ENCODE assay signal across 19 cellular contexts in genomic region chr16:17373533-17373932, GRCh38.
DNase-seq lines count a peak whose midpoint lies in the region; ATAC-seq, FAIRE-seq and TF ChIP-seq lines count a peak whose summit lies in the region.
"Had no signal": no experiment of that assay in that cellular context is flagged by ENCODE, and none has a peak within 500 bp of the region (broad histone marks: within the 10 kb centered on the region; RNA-seq: fewer than 3 reads in every experiment).

No MANE protein-coding gene starts in this region.

- H3K4me2 ChIP-seq in HepG2 (ENCODE audit: low read depth, low read length), result no peak overlapping the region

- no peak overlapping the region for H3K4me3 ChIP-seq in HepG2 (replicated peaks in 1 of 3; ENCODE audit: insufficient read depth in 1 of 3, low read depth in 2 of 3, low read length in 3 of 3)
- H3K4me3 ChIP-seq in right lobe of liver, result no peak overlapping the region
- no peak overlapping the region for H3K4me3 ChIP-seq in CD8-positive, alpha-beta memory T cell (ENCODE audit: low read length)
- H3K4me3 ChIP-seq in transverse colon, result no peak overlapping the region
- H3K4me3 ChIP-seq: Peyer's patch had no signal

- H3K27me3 Mint-ChIP-seq in CD8-positive, alpha-beta memory T cell, result peaks cover 0 to 7% of the 10 kb centered on the region in 2 donors
- H3K27me3 Mint-ChIP-seq in activated T-helper 1 cell treated with anti-CD3 and anti-CD28 coated beads, Interleukin-12 subunit alpha, Interleukin-12 subunit beta, Interleukin-2, Interleukin-4 antibody, amounts not matched to agents 30 ng/mL and 10 ng/mL and 1 ng/mL, durations not matched to agents 14 hours and 24 hours and 36 hours (ENCODE audit: insufficient read depth), result no peaks in the 10 kb centered on the region
- no peaks in the 10 kb centered on the region for H3K27me3 Mint-ChIP-seq in stimulated activated memory B cell treated with anti-CD40 and anti-IgM and Interleukin-4, amounts not matched to agents 10 μg/mL and 1 μg/mL and 100 μg/mL, for 72 hours

- H3K27ac ChIP-seq in HepG2 (ENCODE audit: extremely low read length, insufficient read depth, low read length) (no peak overlapping the region), right lobe of liver (no peak overlapping the region), transverse colon (no peak overlapping the region)
- no peak overlapping the region for H3K27ac ChIP-seq in CD8-positive, alpha-beta memory T cell (ENCODE audit: low read depth, low read length)
- H3K27ac ChIP-seq: C4-2B, Peyer's patch had no signal

- H3K9me3 ChIP-seq in HepG2 (ENCODE audit: low read length) (no peaks in the 10 kb centered on the region), right lobe of liver (no peaks in the 10 kb centered on the region), transverse colon (no peaks in the 10 kb centered on the region)
- H3K9me3 ChIP-seq in CD8-positive, alpha-beta memory T cell (ENCODE audit: low read length), result no peaks in the 10 kb centered on the region
- H3K9me3 ChIP-seq: Peyer's patch had no signal

- no peak for DNase-seq in HepG2 (ENCODE audit: low spot score)
- no peak for DNase-seq in right lobe of liver
- DNase-seq in CD8-positive, alpha-beta memory T cell, result no peak
- no peak for DNase-seq in activated T-helper 1 cell treated with anti-CD3 and anti-CD28 coated beads, Interleukin-12 subunit alpha, Interleukin-12 subunit beta, Interleukin-2, Interleukin-4 antibody, amounts not matched to agents 30 ng/mL and 10 ng/mL and 1 ng/mL, durations not matched to agents 14 hours and 24 hours and 36 hours (ENCODE audit: low spot score)
- DNase-seq in transverse colon, result no peak
- DNase-seq: DMS153, GDM1, HCEC 1CT, KBM-7, NCI-H1105, NCI-H2081, NCI-H2171 treated with DMSO at 0.1 percent for 48 hours, NCI-H446, NCI-H69 had no signal

- H3K36me3 Mint-ChIP-seq in CD8-positive, alpha-beta memory T cell, result peaks cover 0 to 5% (median 0%) of the 10 kb centered on the region in 3 donors
- peaks cover 7% of the 10 kb centered on the region for H3K36me3 Mint-ChIP-seq in activated T-helper 1 cell treated with anti-CD3 and anti-CD28 coated beads, Interleukin-12 subunit alpha, Interleukin-12 subunit beta, Interleukin-2, Interleukin-4 antibody, amounts not matched to agents 30 ng/mL and 10 ng/mL and 1 ng/mL, durations not matched to agents 14 hours and 24 hours and 36 hours (ENCODE audit: low read depth)
- H3K36me3 Mint-ChIP-seq in stimulated activated memory B cell treated with anti-CD40 and anti-IgM and Interleukin-4, amounts not matched to agents 10 μg/mL and 1 μg/mL and 100 μg/mL, for 72 hours, result peaks cover 6% of the 10 kb centered on the region

- no peaks in the 10 kb centered on the region for H4K20me1 ChIP-seq in HepG2 (ENCODE audit: insufficient read depth, low read length)

- H3K27me3 ChIP-seq in HepG2 (ENCODE audit: control insufficient read depth in 1 of 2, insufficient read depth in 2 of 2, low read length in 2 of 2) (0 out of 5 replicates have a peak, but pooled peaks cover 0 to 4% of the 10 kb centered on the region in 2 experiments), right lobe of liver (no peaks in the 10 kb centered on the region), transverse colon (no peaks in the 10 kb centered on the region)
- no peaks in the 10 kb centered on the region for H3K27me3 ChIP-seq in CD8-positive, alpha-beta memory T cell (ENCODE audit: insufficient read depth, low read length, poor library complexity, severe bottlenecking)
- H3K27me3 ChIP-seq: Peyer's patch had no signal

- intact Hi-C loops in HepG2 (cut with micrococcal nuclease; ENCODE audit: unreplicated experiment), result no loop called here
- intact Hi-C loops in right lobe of liver (cut with DNase I), result no loop called here
- intact Hi-C loops in activated T-helper 1 cell treated with anti-CD3 and anti-CD28 coated beads, Interleukin-12 subunit alpha, Interleukin-12 subunit beta, Interleukin-2, Interleukin-4 antibody, amounts not matched to agents 30 ng/mL and 10 ng/mL and 1 ng/mL, durations not matched to agents 14 hours and 24 hours and 36 hours (cut with micrococcal nuclease), result loop anchor here (5.0 kb wide), 2 partner anchors 66 to 136 kb away; no protein-coding TSS in a partner anchor
- intact Hi-C loops in transverse colon (cut with DNase I; ENCODE audit: low total_unique reads), result no loop called here

- no peak for FAIRE-seq in HepG2 (lab: Jason Lieb, UNC)

- no peak overlapping the region for H3K9ac ChIP-seq in HepG2 (ENCODE audit: insufficient read depth, low read depth, low read length)

- H3K4me1 ChIP-seq in HepG2 (ENCODE audit: insufficient read depth, low read length) (no peaks in the 10 kb centered on the region), right lobe of liver (no peaks in the 10 kb centered on the region), transverse colon (peaks cover 30 to 57% (median 36%) of the 10 kb centered on the region in 4 donors)
- peaks cover 60% of the 10 kb centered on the region for H3K4me1 ChIP-seq in CD8-positive, alpha-beta memory T cell (ENCODE audit: insufficient read depth, low read length)

- H3K9me3 Mint-ChIP-seq in CD8-positive, alpha-beta memory T cell, result no peaks in the 10 kb centered on the region
- no peaks in the 10 kb centered on the region for H3K9me3 Mint-ChIP-seq in activated T-helper 1 cell treated with anti-CD3 and anti-CD28 coated beads, Interleukin-12 subunit alpha, Interleukin-12 subunit beta, Interleukin-2, Interleukin-4 antibody, amounts not matched to agents 30 ng/mL and 10 ng/mL and 1 ng/mL, durations not matched to agents 14 hours and 24 hours and 36 hours
- no peaks in the 10 kb centered on the region for H3K9me3 Mint-ChIP-seq in stimulated activated memory B cell treated with anti-CD40 and anti-IgM and Interleukin-4, amounts not matched to agents 10 μg/mL and 1 μg/mL and 100 μg/mL, for 72 hours

- H3K27ac Mint-ChIP-seq in CD8-positive, alpha-beta memory T cell, result peak overlapping the region in 5 of 8 donors; percentile 2 to 88 (median 56)
- H3K27ac Mint-ChIP-seq in activated T-helper 1 cell treated with anti-CD3 and anti-CD28 coated beads, Interleukin-12 subunit alpha, Interleukin-12 subunit beta, Interleukin-2, Interleukin-4 antibody, amounts not matched to agents 30 ng/mL and 10 ng/mL and 1 ng/mL, durations not matched to agents 14 hours and 24 hours and 36 hours, result peak overlapping the region; percentile 83
- H3K27ac Mint-ChIP-seq in stimulated activated memory B cell treated with anti-CD40 and anti-IgM and Interleukin-4, amounts not matched to agents 10 μg/mL and 1 μg/mL and 100 μg/mL, for 72 hours, result peak overlapping the region; percentile 98

- ATAC-seq in HepG2 (no peak), right lobe of liver (no peak), GM21717 (IDR thresholded peaks at IDR 0.05; ENCODE audit: unreplicated experiment) (no peak), HG02610 (IDR thresholded peaks at IDR 0.05; ENCODE audit: unreplicated experiment) (no peak)
- no peak for ATAC-seq in stimulated activated memory B cell treated with anti-CD40 and anti-IgM and Interleukin-4, amounts not matched to agents 10 μg/mL and 1 μg/mL and 100 μg/mL, for 72 hours

- H3K79me2 ChIP-seq in HepG2 (ENCODE audit: insufficient read depth, low read length), result no peaks in the 10 kb centered on the region

- H3K4me1 Mint-ChIP-seq in CD8-positive, alpha-beta memory T cell, result peaks cover 66 to 87% (median 75%) of the 10 kb centered on the region in 3 donors
- H3K4me1 Mint-ChIP-seq in activated T-helper 1 cell treated with anti-CD3 and anti-CD28 coated beads, Interleukin-12 subunit alpha, Interleukin-12 subunit beta, Interleukin-2, Interleukin-4 antibody, amounts not matched to agents 30 ng/mL and 10 ng/mL and 1 ng/mL, durations not matched to agents 14 hours and 24 hours and 36 hours (ENCODE audit: low read depth), result peaks cover 72% of the 10 kb centered on the region
- H3K4me1 Mint-ChIP-seq in stimulated activated memory B cell treated with anti-CD40 and anti-IgM and Interleukin-4, amounts not matched to agents 10 μg/mL and 1 μg/mL and 100 μg/mL, for 72 hours, result peaks cover 85% of the 10 kb centered on the region

- WGBS in HepG2 (ENCODE audit: low lambda C conversion rate), result 7% methylated on average over 3 of the region's 3 CpGs
- WGBS in right lobe of liver (ENCODE audit: insufficient coverage, low coverage, low lambda C conversion rate, missing lambda C conversion rate), result 52% methylated on average over 3 of the region's 3 CpGs
- WGBS in transverse colon (ENCODE audit: low coverage in 1 of 2), 2 donors, result 95 to 100% methylated on average over 3 of the region's 3 CpGs

- no peak overlapping the region for H2AFZ ChIP-seq in HepG2 (ENCODE audit: low read length)

- no peak for TF ChIP-seq POLR2A in HepG2 (IDR thresholded peaks at IDR 0.05; ENCODE audit: insufficient read depth in 1 of 2, low read depth in 2 of 2, low read length in 2 of 2)
- no peak for TF ChIP-seq POLR2A in right lobe of liver (IDR thresholded peaks at IDR 0.05)
- TF ChIP-seq POLR2A in transverse colon (IDR thresholded peaks at IDR 0.05), result no peak

- H3K36me3 ChIP-seq in HepG2 (replicated peaks in 1 of 2; ENCODE audit: control insufficient read depth in 1 of 2, insufficient read depth in 2 of 2, low read length in 2 of 2) (no peaks in the 10 kb centered on the region), right lobe of liver (no peaks in the 10 kb centered on the region), transverse colon (no peaks in the 10 kb centered on the region)
- no peaks in the 10 kb centered on the region for H3K36me3 ChIP-seq in CD8-positive, alpha-beta memory T cell (ENCODE audit: insufficient read depth, low read length)
- H3K36me3 ChIP-seq: Peyer's patch had no signal

- TF ChIP-seq EP300 in HepG2 (IDR thresholded peaks at IDR 0.05; ENCODE audit: low read depth in 2 of 2, low read length in 2 of 2) (no peak), HepG2 (CRISPR knock-in tag; IDR thresholded peaks at IDR 0.05; ENCODE audit: borderline replicate concordance) (no peak), transverse colon (IDR thresholded peaks at IDR 0.05; ENCODE audit: low read depth) (no peak)

- no peak for TF ChIP-seq CTCF in HepG2 (CRISPR knock-in tag; IDR thresholded peaks at IDR 0.05)
- no peak for TF ChIP-seq CTCF in right lobe of liver (IDR thresholded peaks at IDR 0.05)
- no peak for TF ChIP-seq CTCF in transverse colon (IDR thresholded peaks at IDR 0.05)

- in situ Hi-C loops in HepG2 (cut with HindIII; ENCODE audit: extremely low pct_ligation_motif_present, low pct_unique_long_range_greater_than_20kb) (no loop called here), transverse colon (cut with MboI; ENCODE audit: low pct_ligation_motif_present in 1 of 4, low pct_unique_long_range_greater_than_20kb in 1 of 4, low sequenced_read_pairs in 3 of 4) (no loop called here)

- no TSS peak for BruUV-seq in HepG2 (replicated peaks; lab: Mats Ljungman, UMichigan)

- POLR2A ChIA-PET in HepG2 (lab: Yijun Ruan, JAX), result no interaction called here
- POLR2A ChIA-PET in CD8-positive, alpha-beta memory T cell (lab: Charles Lee), result interaction anchor here (1.8 kb wide), 1 partner anchor 14 kb away, joined by 5 read pairs; no protein-coding TSS in a partner anchor

- no peak for TF ChIP-seq RAD21 in HepG2 (CRISPR knock-in tag; IDR thresholded peaks at IDR 0.05)

- CTCF ChIA-PET in HepG2 (lab: Yijun Ruan, JAX; ENCODE audit: low intra/inter-chr PET ratio, low total read pairs), result no interaction called here
- CTCF ChIA-PET in CD8-positive, alpha-beta memory T cell (lab: Charles Lee), result no interaction called here

- H3K4me3 Mint-ChIP-seq in CD8-positive, alpha-beta memory T cell, result peak overlapping the region in 1 of 7 donors; percentile 1
- H3K4me3 Mint-ChIP-seq in activated T-helper 1 cell treated with anti-CD3 and anti-CD28 coated beads, Interleukin-12 subunit alpha, Interleukin-12 subunit beta, Interleukin-2, Interleukin-4 antibody, amounts not matched to agents 30 ng/mL and 10 ng/mL and 1 ng/mL, durations not matched to agents 14 hours and 24 hours and 36 hours, result no peak overlapping the region
- no peak overlapping the region for H3K4me3 Mint-ChIP-seq in stimulated activated memory B cell treated with anti-CD40 and anti-IgM and Interleukin-4, amounts not matched to agents 10 μg/mL and 1 μg/mL and 100 μg/mL, for 72 hours
